2 cellular contexts compared by ENCODE assay signal in the genomic region with DNA sequence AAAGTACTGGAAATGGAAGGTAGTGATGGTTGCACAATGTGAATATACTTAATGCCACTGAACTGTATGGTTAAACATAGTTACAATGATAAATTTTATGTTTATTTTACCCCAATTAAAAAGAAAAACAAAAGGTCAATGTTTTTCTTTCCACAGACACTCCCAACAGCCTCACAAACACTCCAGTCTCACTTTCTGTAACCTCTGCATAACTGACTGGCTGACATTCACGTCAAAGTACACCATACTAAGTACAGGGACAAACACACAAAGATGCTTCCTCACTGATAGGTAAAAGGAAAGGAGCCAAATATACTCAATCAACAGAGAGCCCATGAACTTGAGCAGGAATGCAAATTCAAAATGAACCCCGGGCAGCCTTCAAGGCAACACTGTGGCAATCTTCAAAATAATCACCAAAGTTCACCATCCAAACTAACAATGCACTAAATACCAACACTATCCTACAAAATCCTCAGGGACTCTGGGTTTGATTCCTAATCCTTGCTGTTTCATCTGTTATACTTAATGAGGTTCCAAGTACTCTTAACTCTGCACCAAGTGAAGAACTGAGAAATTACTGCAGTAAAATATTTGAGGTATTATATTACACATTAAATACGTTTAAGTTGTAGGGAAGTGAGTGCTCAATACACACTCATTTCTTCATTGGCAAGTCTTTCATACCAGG.
TF ChIP-seq lines count a peak whose summit lies in the region.

No MANE protein-coding gene starts in this region.

TF ChIP-seq in GM12878, 131 proteins besides CTCF, POLR2A, EP300 and RAD21:
- TF ChIP-seq POU2F2 (IDR thresholded peaks at IDR 0.05; ENCODE audit: borderline replicate concordance, low read depth, low read length) (no peak), GABPA (IDR thresholded peaks at IDR 0.05; ENCODE audit: low read depth) (no peak), ZNF687 (IDR thresholded peaks at IDR 0.05) (0 out of 2 replicates have a peak, but pooled peaks have one; percentile 21), PAX5 (IDR thresholded peaks at IDR 0.05; ENCODE audit: borderline replicate concordance, low read depth, low read length) (no peak), HDAC2 (IDR thresholded peaks at IDR 0.05) (no peak), SMARCA5 (IDR thresholded peaks at IDR 0.05) (no peak), MLLT1 (IDR thresholded peaks at IDR 0.05) (peak; percentile 41; the same call in 1 of the 2 replicates), CEBPB (IDR thresholded peaks at IDR 0.05; ENCODE audit: borderline replicate concordance in 1 of 2, low read depth in 2 of 2, low read length in 2 of 2) (no peak), DPF2 (IDR thresholded peaks at IDR 0.05) (no peak)

TF ChIP-seq in HepG2, 621 proteins besides CTCF, POLR2A, EP300 and RAD21:
- TF ChIP-seq SALL2 (CRISPR knock-in tag; IDR thresholded peaks at IDR 0.05), result no peak
- TF ChIP-seq POGZ (CRISPR knock-in tag; IDR thresholded peaks at IDR 0.05), result no peak
- TF ChIP-seq FOSL2 (CRISPR knock-in tag; IDR thresholded peaks at IDR 0.05), result no peak
- TF ChIP-seq REL (CRISPR knock-in tag; conservative IDR thresholded peaks at IDR 0.05), result no peak
- TF ChIP-seq AHR (CRISPR knock-in tag; IDR thresholded peaks at IDR 0.05), result no peak
- TF ChIP-seq HOXD1 (CRISPR knock-in tag; IDR thresholded peaks at IDR 0.05), result no peak
- no peak for TF ChIP-seq CHCHD3 (CRISPR knock-in tag; IDR thresholded peaks at IDR 0.05)
- TF ChIP-seq, protein P1, sequence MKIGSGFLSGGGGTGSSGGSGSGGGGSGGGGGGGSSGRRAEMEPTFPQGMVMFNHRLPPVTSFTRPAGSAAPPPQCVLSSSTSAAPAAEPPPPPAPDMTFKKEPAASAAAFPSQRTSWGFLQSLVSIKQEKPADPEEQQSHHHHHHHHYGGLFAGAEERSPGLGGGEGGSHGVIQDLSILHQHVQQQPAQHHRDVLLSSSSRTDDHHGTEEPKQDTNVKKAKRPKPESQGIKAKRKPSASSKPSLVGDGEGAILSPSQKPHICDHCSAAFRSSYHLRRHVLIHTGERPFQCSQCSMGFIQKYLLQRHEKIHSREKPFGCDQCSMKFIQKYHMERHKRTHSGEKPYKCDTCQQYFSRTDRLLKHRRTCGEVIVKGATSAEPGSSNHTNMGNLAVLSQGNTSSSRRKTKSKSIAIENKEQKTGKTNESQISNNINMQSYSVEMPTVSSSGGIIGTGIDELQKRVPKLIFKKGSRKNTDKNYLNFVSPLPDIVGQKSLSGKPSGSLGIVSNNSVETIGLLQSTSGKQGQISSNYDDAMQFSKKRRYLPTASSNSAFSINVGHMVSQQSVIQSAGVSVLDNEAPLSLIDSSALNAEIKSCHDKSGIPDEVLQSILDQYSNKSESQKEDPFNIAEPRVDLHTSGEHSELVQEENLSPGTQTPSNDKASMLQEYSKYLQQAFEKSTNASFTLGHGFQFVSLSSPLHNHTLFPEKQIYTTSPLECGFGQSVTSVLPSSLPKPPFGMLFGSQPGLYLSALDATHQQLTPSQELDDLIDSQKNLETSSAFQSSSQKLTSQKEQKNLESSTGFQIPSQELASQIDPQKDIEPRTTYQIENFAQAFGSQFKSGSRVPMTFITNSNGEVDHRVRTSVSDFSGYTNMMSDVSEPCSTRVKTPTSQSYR (CRISPR knock-in tag; IDR thresholded peaks at IDR 0.05; ENCODE audit: borderline replicate concordance), result no peak
- no peak for TF ChIP-seq FOXA1 (IDR thresholded peaks at IDR 0.05)
- TF ChIP-seq FOXA1 (CRISPR knock-in tag; IDR thresholded peaks at IDR 0.05), result no peak
- no peak for TF ChIP-seq MAFG (CRISPR knock-in tag; IDR thresholded peaks at IDR 0.05)
- TF ChIP-seq, protein P2, sequence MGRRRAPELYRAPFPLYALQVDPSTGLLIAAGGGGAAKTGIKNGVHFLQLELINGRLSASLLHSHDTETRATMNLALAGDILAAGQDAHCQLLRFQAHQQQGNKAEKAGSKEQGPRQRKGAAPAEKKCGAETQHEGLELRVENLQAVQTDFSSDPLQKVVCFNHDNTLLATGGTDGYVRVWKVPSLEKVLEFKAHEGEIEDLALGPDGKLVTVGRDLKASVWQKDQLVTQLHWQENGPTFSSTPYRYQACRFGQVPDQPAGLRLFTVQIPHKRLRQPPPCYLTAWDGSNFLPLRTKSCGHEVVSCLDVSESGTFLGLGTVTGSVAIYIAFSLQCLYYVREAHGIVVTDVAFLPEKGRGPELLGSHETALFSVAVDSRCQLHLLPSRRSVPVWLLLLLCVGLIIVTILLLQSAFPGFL (CRISPR knock-in tag; IDR thresholded peaks at IDR 0.05), result no peak
- no peak for TF ChIP-seq NR2C2 (CRISPR knock-in tag; IDR thresholded peaks at IDR 0.05; ENCODE audit: borderline replicate concordance)
- TF ChIP-seq PRDM15 (CRISPR knock-in tag; IDR thresholded peaks at IDR 0.05), result no peak
